ENCODE assay signal across 23 cellular contexts in the genomic region with DNA sequence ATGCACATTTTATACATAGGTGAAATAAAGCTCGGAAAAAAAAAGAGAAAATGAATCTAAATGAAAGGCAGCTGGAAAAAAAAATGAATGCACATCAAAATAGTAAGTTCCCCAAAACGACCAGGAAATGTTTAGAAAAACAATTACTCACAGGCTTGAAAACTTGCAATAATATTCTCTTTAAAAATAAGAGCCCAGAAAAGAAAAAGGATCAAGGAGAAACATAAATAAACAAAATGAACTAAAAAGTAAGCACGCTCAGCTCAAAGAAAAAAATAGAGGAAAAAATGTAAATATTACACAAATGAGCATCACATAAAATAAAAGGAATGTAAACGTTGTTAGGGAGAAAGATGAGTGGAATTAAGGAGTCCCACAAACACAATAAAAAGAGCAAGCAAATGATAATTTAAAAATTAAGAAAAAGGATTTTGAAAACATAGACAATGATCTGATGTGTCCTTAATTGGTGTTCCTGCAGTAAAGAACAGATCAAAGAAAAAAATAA. TPM values are rescaled to one million over a fixed set of nuclear protein-coding genes. Genes with fewer than 3 reads are reported as not detected.
"Had no signal": no experiment of that assay in that cellular context is flagged by ENCODE, and none has a peak within 500 bp of the region (broad histone marks: within the 10 kb centered on the region; RNA-seq: fewer than 3 reads in every experiment).

No MANE protein-coding gene starts in this region.

- DNase-seq: colonic mucosa; effector CD4-positive, alpha-beta T cell; endodermal cell; foreskin fibroblast; kidney; left cardiac atrium; left ventricle myocardium inferior; lower lobe of right lung; naive thymus-derived CD4-positive, alpha-beta T cell; sigmoid colon; stimulated activated CD4-positive, alpha-beta T cell treated with anti-CD3 and anti-CD28 coated beads, Interleukin-4, amount 100 ng/mL, for 1 hour; stimulated activated CD8-positive, alpha-beta memory T cell treated with anti-CD3 and anti-CD28 coated beads, Interleukin-4, amount 100 ng/mL, for 48 hours; upper lobe of right lung had no signal

- H3K27ac Mint-ChIP-seq: endodermal cell; naive thymus-derived CD4-positive, alpha-beta T cell; stimulated activated effector memory CD8-positive, alpha-beta T cell treated with anti-CD3 and anti-CD28 coated beads, Interleukin-12 subunit alpha, Interleukin-12 subunit beta, amount 100 ng/mL, for 72 hours; stimulated activated naive CD8-positive, alpha-beta T cell treated with anti-CD3 and anti-CD28 coated beads, Interleukin-15, Interleukin-2, amounts not matched to agents 100 ng/mL and 50 ng/mL, for 24 hours had no signal

- FAIRE-seq: kidney had no signal

- H3K4me1 Mint-ChIP-seq: naive thymus-derived CD4-positive, alpha-beta T cell; stimulated activated effector memory CD8-positive, alpha-beta T cell treated with anti-CD3 and anti-CD28 coated beads, Interleukin-12 subunit alpha, Interleukin-12 subunit beta, amount 100 ng/mL, for 72 hours had no signal

- H3K4me1 ChIP-seq: colonic mucosa, lower lobe of right lung, tibial nerve, upper lobe of right lung, vagina had no signal

- H3K27me3 ChIP-seq: colonic mucosa, neutrophil, right atrium auricular region, sigmoid colon, tibial nerve, upper lobe of right lung, vagina had no signal

- H3K9me3 ChIP-seq: colonic mucosa, left ventricle myocardium inferior, lower lobe of right lung, neutrophil, right atrium auricular region, sigmoid colon, tibial nerve, upper lobe of right lung, vagina had no signal

- H3K9me3 Mint-ChIP-seq: endodermal cell; naive thymus-derived CD4-positive, alpha-beta T cell; stimulated activated effector memory CD8-positive, alpha-beta T cell treated with anti-CD3 and anti-CD28 coated beads, Interleukin-12 subunit alpha, Interleukin-12 subunit beta, amount 100 ng/mL, for 72 hours; stimulated activated naive CD8-positive, alpha-beta T cell treated with anti-CD3 and anti-CD28 coated beads, Interleukin-15, Interleukin-2, amounts not matched to agents 100 ng/mL and 50 ng/mL, for 24 hours had no signal

- H3K36me3 ChIP-seq: colonic mucosa, left ventricle myocardium inferior, lower lobe of right lung, neutrophil, right atrium auricular region, sigmoid colon, tibial nerve, upper lobe of right lung, vagina had no signal

- H3K4me3 Mint-ChIP-seq: endodermal cell; naive thymus-derived CD4-positive, alpha-beta T cell; stimulated activated effector memory CD8-positive, alpha-beta T cell treated with anti-CD3 and anti-CD28 coated beads, Interleukin-12 subunit alpha, Interleukin-12 subunit beta, amount 100 ng/mL, for 72 hours; stimulated activated naive CD8-positive, alpha-beta T cell treated with anti-CD3 and anti-CD28 coated beads, Interleukin-15, Interleukin-2, amounts not matched to agents 100 ng/mL and 50 ng/mL, for 24 hours had no signal

- H3K4me3 ChIP-seq: colonic mucosa, left ventricle myocardium inferior, lower lobe of right lung, right atrium auricular region, sigmoid colon, skin epidermis, tibial nerve, upper lobe of right lung, vagina had no signal

- H3K36me3 Mint-ChIP-seq: naive thymus-derived CD4-positive, alpha-beta T cell; stimulated activated effector memory CD8-positive, alpha-beta T cell treated with anti-CD3 and anti-CD28 coated beads, Interleukin-12 subunit alpha, Interleukin-12 subunit beta, amount 100 ng/mL, for 72 hours had no signal

RNA-seq across cellular contexts. Expression of a gene that starts 54.2 kb away (rescaled TPM):
- total RNA-seq: kidney; mononuclear cell; naive thymus-derived CD4-positive, alpha-beta T cell; osteocyte; posterior vena cava; upper lobe of right lung had no signal
